29 cellular contexts compared by ENCODE assay signal in the genomic region with DNA sequence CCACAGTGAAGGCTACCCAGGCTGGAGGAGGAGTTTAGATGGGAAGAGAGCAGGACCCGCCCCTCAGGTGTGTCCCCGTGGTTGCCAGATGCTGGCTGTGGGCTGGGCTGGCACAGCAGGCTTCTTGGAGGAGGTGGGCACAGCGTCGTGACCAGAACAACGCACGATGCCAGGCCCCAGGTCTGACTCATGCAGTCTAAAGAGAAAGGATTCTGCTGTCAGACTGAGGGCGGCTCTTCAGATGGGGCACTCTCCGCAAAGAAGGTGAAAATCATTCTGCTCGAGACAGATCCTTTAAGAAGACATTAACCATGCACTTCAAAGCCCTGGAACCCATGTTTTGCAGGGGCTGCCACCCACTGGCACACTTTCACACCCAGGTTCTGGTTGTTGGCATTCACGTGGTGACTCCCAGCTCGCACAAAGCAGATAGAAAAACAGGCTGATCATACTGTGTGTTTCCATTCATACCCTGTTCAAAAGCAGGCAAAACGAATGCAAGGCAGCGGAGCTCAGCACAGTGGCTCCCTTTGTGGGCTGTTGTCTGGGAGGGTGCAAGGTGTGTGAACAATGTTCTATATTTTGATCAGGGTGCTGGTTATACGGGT. TPM values are rescaled to one million over a fixed set of nuclear protein-coding genes. Genes with fewer than 3 reads are reported as not detected.
DNase-seq lines count a peak whose midpoint lies in the region; ATAC-seq and TF ChIP-seq lines count a peak whose summit lies in the region.
"Had no signal": no experiment of that assay in that cellular context is flagged by ENCODE, and none has a peak within 500 bp of the region (broad histone marks: within the 10 kb centered on the region; RNA-seq: fewer than 3 reads in every experiment).

No MANE protein-coding gene starts in this region.

- H3K27me3 ChIP-seq in breast epithelium (peaks cover 0 to 11% of the 10 kb centered on the region in 2 donors), RWPE2 (ENCODE audit: insufficient read depth, poor library complexity, severe bottlenecking) (no peaks in the 10 kb centered on the region), transverse colon (peaks cover 55% of the 10 kb centered on the region), vagina (no peaks in the 10 kb centered on the region)
- H3K27me3 ChIP-seq: SJCRH30, upper lobe of right lung had no signal

- H3K27ac Mint-ChIP-seq in MCF 10A (ENCODE audit: low read depth, unreplicated experiment) (no peak overlapping the region), glutamatergic neuron (ENCODE audit: unreplicated experiment) (peak overlapping the region; percentile 8)
- H3K27ac Mint-ChIP-seq: activated naive CD4-positive, alpha-beta T cell treated with anti-CD3 and anti-CD28 coated beads, Interleukin-2, amount 50 U/mL, for 24 hours; activated T-helper 1 cell treated with anti-CD3 and anti-CD28 coated beads, Interleukin-12 subunit alpha, Interleukin-12 subunit beta, Interleukin-2, Interleukin-4 antibody, amounts not matched to agents 30 ng/mL and 10 ng/mL and 1 ng/mL, durations not matched to agents 14 hours and 24 hours and 36 hours; IgD-negative memory B cell had no signal

- no peaks in the 10 kb centered on the region for H3K9me3 Mint-ChIP-seq in MCF 10A (ENCODE audit: unreplicated experiment)
- peaks cover 14% of the 10 kb centered on the region for H3K9me3 Mint-ChIP-seq in glutamatergic neuron (ENCODE audit: unreplicated experiment)
- H3K9me3 Mint-ChIP-seq: activated naive CD4-positive, alpha-beta T cell treated with anti-CD3 and anti-CD28 coated beads, Interleukin-2, amount 50 U/mL, for 24 hours; activated T-helper 1 cell treated with anti-CD3 and anti-CD28 coated beads, Interleukin-12 subunit alpha, Interleukin-12 subunit beta, Interleukin-2, Interleukin-4 antibody, amounts not matched to agents 30 ng/mL and 10 ng/mL and 1 ng/mL, durations not matched to agents 14 hours and 24 hours and 36 hours had no signal

- no peak overlapping the region for H3K4me3 Mint-ChIP-seq in MCF 10A (ENCODE audit: unreplicated experiment)
- no peak overlapping the region for H3K4me3 Mint-ChIP-seq in glutamatergic neuron (ENCODE audit: unreplicated experiment)
- H3K4me3 Mint-ChIP-seq: activated naive CD4-positive, alpha-beta T cell treated with anti-CD3 and anti-CD28 coated beads, Interleukin-2, amount 50 U/mL, for 24 hours; activated T-helper 1 cell treated with anti-CD3 and anti-CD28 coated beads, Interleukin-12 subunit alpha, Interleukin-12 subunit beta, Interleukin-2, Interleukin-4 antibody, amounts not matched to agents 30 ng/mL and 10 ng/mL and 1 ng/mL, durations not matched to agents 14 hours and 24 hours and 36 hours; IgD-negative memory B cell had no signal

- CTCF ChIA-PET in MCF 10A (lab: Yijun Ruan, JAX): no interaction called here

- H3K4me1 Mint-ChIP-seq in MCF 10A (ENCODE audit: insufficient read depth, unreplicated experiment): peaks cover 11% of the 10 kb centered on the region
- H3K4me1 Mint-ChIP-seq in glutamatergic neuron (ENCODE audit: low read depth, unreplicated experiment): peaks cover 50% of the 10 kb centered on the region
- H3K4me1 Mint-ChIP-seq: activated naive CD4-positive, alpha-beta T cell treated with anti-CD3 and anti-CD28 coated beads, Interleukin-2, amount 50 U/mL, for 24 hours; IgD-negative memory B cell had no signal

- WGBS in transverse colon (ENCODE audit: low coverage in 1 of 2), 2 donors: 55% methylated on average over 14 of the region's 14 CpGs; no CpG with 5 or more reads in 1 of the 2 donors

- POLR2A ChIA-PET in MCF 10A (lab: Yijun Ruan, JAX): no interaction called here

- intact Hi-C loops in MCF 10A (cut with micrococcal nuclease): no loop called here
- intact Hi-C loops in breast epithelium (cut with DNase I; ENCODE audit: low total_unique reads): no loop called here
- intact Hi-C loops in transverse colon (cut with DNase I; ENCODE audit: low total_unique reads): no loop called here
- intact Hi-C loops in vagina (cut with DNase I): no loop called here

- H3K27ac ChIP-seq in breast epithelium (no peak overlapping the region), RWPE2 (ENCODE audit: poor library complexity, severe bottlenecking) (no peak overlapping the region), transverse colon (no peak overlapping the region), vagina (no peak overlapping the region)
- H3K27ac ChIP-seq: epithelial cell of prostate, heart right ventricle, neutrophil, SJCRH30, upper lobe of right lung had no signal

- in situ Hi-C loops in transverse colon (cut with MboI; ENCODE audit: low pct_ligation_motif_present in 1 of 4, low pct_unique_long_range_greater_than_20kb in 1 of 4, low sequenced_read_pairs in 3 of 4): no loop called here

- H3K4me3 ChIP-seq in breast epithelium (no peak overlapping the region), RWPE2 (ENCODE audit: severe bottlenecking) (no peak overlapping the region), transverse colon (no peak overlapping the region), vagina (no peak overlapping the region)
- H3K4me3 ChIP-seq: heart right ventricle, SJCRH30, upper lobe of right lung had no signal

- DNase-seq in MCF 10A (ENCODE audit: unreplicated experiment): peak; percentile 50
- DNase-seq in breast epithelium (ENCODE audit: low spot score in 2 of 2): no peak
- no peak for DNase-seq in RWPE2 (ENCODE audit: low spot score)
- no peak for DNase-seq in glutamatergic neuron
- no peak for DNase-seq in transverse colon
- DNase-seq in vagina (ENCODE audit: extremely low spot score in 2 of 2): no peak
- no peak for DNase-seq in activated T-cell treated with anti-CD3 and anti-CD28 coated beads, Interleukin-2, amount 50 U/mL, for 1 hour
- DNase-seq: ACHN; activated CD4-positive, alpha-beta T cell treated with anti-CD3 and anti-CD28 coated beads for 4 hours; aorta; C1 segment of cervical spinal cord; cerebellar nuclear complex; HCEC 1CT; heart right ventricle; MM.1S; NCI-H1417 treated with DMSO at 0.1 percent for 48 hours; NCI-H2107; SJCRH30; stimulated activated CD8-positive, alpha-beta memory T cell treated with anti-CD3 and anti-CD28 coated beads, Interleukin-4, amount 100 ng/mL, for 48 hours; T-helper 1 cell; upper lobe of right lung had no signal

- BruUV-seq in MCF 10A (replicated peaks; lab: Mats Ljungman, UMichigan): no TSS peak

- ATAC-seq in RWPE2 (ENCODE audit: low read depth) (peak; percentile 49; the same call in 2 of the 3 replicates), GM18868 (IDR thresholded peaks at IDR 0.05; ENCODE audit: unreplicated experiment) (no peak)
- ATAC-seq: heart right ventricle, Panc1, upper lobe of right lung had no signal

- H3K9me3 ChIP-seq in breast epithelium (no peaks in the 10 kb centered on the region), RWPE2 (ENCODE audit: severe bottlenecking) (no peaks in the 10 kb centered on the region), transverse colon (no peaks in the 10 kb centered on the region), vagina (no peaks in the 10 kb centered on the region)
- H3K9me3 ChIP-seq: heart right ventricle, neutrophil, SJCRH30, upper lobe of right lung had no signal

- H3K4me1 ChIP-seq in breast epithelium (no peaks in the 10 kb centered on the region), RWPE2 (ENCODE audit: insufficient read depth, poor library complexity, severe bottlenecking) (peaks cover 13% of the 10 kb centered on the region), transverse colon (no peaks in the 10 kb centered on the region), vagina (no peaks in the 10 kb centered on the region)
- H3K4me1 ChIP-seq: SJCRH30, upper lobe of right lung had no signal

- TF ChIP-seq POLR2A in breast epithelium (IDR thresholded peaks at IDR 0.05): no peak
- no peak for TF ChIP-seq POLR2A in transverse colon (IDR thresholded peaks at IDR 0.05)
- TF ChIP-seq POLR2A in vagina (IDR thresholded peaks at IDR 0.05): no peak

- TF ChIP-seq CTCF in MCF 10A (IDR thresholded peaks at IDR 0.05; ENCODE audit: unreplicated experiment): no peak
- no peak for TF ChIP-seq CTCF in breast epithelium (IDR thresholded peaks at IDR 0.05)
- TF ChIP-seq CTCF in RWPE2 (IDR thresholded peaks at IDR 0.05; ENCODE audit: poor library complexity, severe bottlenecking): no peak
- TF ChIP-seq CTCF in glutamatergic neuron (IDR thresholded peaks at IDR 0.05; ENCODE audit: partially characterized antibody, unreplicated experiment): no peak
- no peak for TF ChIP-seq CTCF in transverse colon (IDR thresholded peaks at IDR 0.05)
- TF ChIP-seq CTCF in vagina (IDR thresholded peaks at IDR 0.05): no peak

- H3K27me3 Mint-ChIP-seq in MCF 10A (ENCODE audit: insufficient read depth, unreplicated experiment) (peaks cover 35% of the 10 kb centered on the region), glutamatergic neuron (ENCODE audit: unreplicated experiment) (peaks cover 6% of the 10 kb centered on the region)

- H3K36me3 Mint-ChIP-seq in MCF 10A (ENCODE audit: insufficient read depth, unreplicated experiment) (no peaks in the 10 kb centered on the region), glutamatergic neuron (ENCODE audit: unreplicated experiment) (peaks cover 13% of the 10 kb centered on the region)
- H3K36me3 Mint-ChIP-seq: activated naive CD4-positive, alpha-beta T cell treated with anti-CD3 and anti-CD28 coated beads, Interleukin-2, amount 50 U/mL, for 24 hours; IgD-negative memory B cell had no signal

- no peak for TF ChIP-seq EP300 in transverse colon (IDR thresholded peaks at IDR 0.05; ENCODE audit: low read depth)

- H3K36me3 ChIP-seq in breast epithelium (no peaks in the 10 kb centered on the region), RWPE2 (ENCODE audit: low read depth) (no peaks in the 10 kb centered on the region), transverse colon (no peaks in the 10 kb centered on the region), vagina (no peaks in the 10 kb centered on the region)
- H3K36me3 ChIP-seq: heart right ventricle, neutrophil, SJCRH30, upper lobe of right lung had no signal

RNA-seq across cellular contexts. Expression of gene CACNG4, which starts 19.0 kb away (rescaled TPM):
- total RNA-seq in MCF 10A (2022): not detected in 2 replicates
- total RNA-seq in breast epithelium: 1 to 10 TPM in 2 of 3 donors, not detected in 1; 2.6 to 7.3 TPM
- 105 TPM for total RNA-seq in glutamatergic neuron (ENCODE audit: unreplicated experiment)
- total RNA-seq in transverse colon: 1 to 10 TPM in 1 of 4 donors, under 1 TPM in 1, not detected in 2; 0.27 to 1.9 TPM
- total RNA-seq in vagina: 0.74 TPM
- total RNA-seq: activated T-helper 1 cell treated with anti-CD3 and anti-CD28 coated beads, Interleukin-12 subunit alpha, Interleukin-12 subunit beta, Interleukin-2, Interleukin-4 antibody, amounts not matched to agents 30 ng/mL and 10 ng/mL and 1 ng/mL, durations not matched to agents 14 hours and 24 hours and 36 hours; aorta; pulmonary artery endothelial cell had no signal

Comparison
In these comparisons a context has a peak if more than half of its experiments do, and no peak if none do; other contexts are left out.
1. RNA of gene CACNG4, which starts 19.0 kb away (total RNA-seq): 105 TPM in glutamatergic neuron (single experiment); 2.6 to 7.3 TPM in breast epithelium, 0.74 TPM in vagina (single experiment), 0.27 to 1.9 TPM in transverse colon and not detected in MCF 10A; every median in the first group is over 10 times any median in the second.